Comparison of ENCODE assay signal across 2 cellular contexts in the genomic region with DNA sequence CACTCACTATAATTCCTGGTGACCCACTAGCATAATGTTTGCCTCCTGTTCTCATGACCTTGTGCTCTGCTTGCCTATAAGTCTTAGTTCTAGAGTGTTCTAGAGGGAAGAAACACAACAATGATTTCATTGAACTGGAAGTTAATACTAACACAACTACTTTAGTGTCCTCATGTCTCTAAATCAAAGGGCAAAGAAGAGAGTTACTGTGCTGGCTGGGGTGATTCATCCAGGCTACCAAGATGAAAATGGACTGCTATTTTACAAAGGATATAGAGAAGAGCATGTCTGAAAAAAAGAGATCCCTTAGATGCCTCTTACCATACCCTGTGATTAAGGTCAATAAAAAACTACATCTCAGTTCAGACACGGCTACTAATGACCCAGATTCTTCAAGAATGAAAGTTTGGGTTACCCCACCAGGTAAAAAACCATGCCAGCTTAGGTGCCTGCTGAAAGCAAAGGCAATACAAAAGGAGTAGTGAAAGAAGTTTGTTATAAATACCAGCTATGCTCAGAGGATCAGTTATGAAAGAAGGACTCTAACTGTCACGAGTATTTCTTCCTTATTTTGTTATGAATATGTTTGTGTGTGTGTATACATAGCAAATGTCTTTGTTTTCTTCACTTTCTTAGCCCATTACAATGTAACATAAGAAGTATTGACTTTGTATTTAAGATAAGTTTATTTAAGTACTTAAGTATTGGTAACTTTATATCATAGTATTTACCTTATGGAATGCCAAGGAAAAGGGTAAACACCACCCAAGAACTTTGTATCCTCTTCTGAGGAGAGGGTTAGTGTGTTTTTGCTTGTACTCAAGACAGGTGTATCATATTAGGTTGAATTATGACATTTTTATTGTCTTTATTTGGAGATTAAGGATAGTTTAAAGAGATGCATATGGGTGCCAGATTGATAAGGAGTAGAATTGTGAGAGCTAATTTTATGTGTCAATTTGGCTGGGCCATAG.
TF ChIP-seq lines count a peak whose summit lies in the region.

No MANE protein-coding gene starts in this region.

TF ChIP-seq in IMR-90, 13 proteins besides CTCF, POLR2A, EP300 and RAD21 (continued from another document):
- no peak for TF ChIP-seq BHLHE40 (IDR thresholded peaks at IDR 0.05; ENCODE audit: low read depth, low read length)

TF ChIP-seq in HEK293T, 16 proteins besides CTCF, POLR2A, EP300 and RAD21 (continued from another document):
- TF ChIP-seq BHLHE40 (IDR thresholded peaks at IDR 0.05; ENCODE audit: borderline replicate concordance) (no peak), SUZ12 (IDR thresholded peaks at IDR 0.05) (no peak), ELF4 (IDR thresholded peaks at IDR 0.05) (no peak), L3MBTL2 (conservative IDR thresholded peaks at IDR 0.05) (no peak), TARDBP (IDR thresholded peaks at IDR 0.05) (no peak), ZNF384 (IDR thresholded peaks at IDR 0.05) (no peak)
